In the genomic region with DNA sequence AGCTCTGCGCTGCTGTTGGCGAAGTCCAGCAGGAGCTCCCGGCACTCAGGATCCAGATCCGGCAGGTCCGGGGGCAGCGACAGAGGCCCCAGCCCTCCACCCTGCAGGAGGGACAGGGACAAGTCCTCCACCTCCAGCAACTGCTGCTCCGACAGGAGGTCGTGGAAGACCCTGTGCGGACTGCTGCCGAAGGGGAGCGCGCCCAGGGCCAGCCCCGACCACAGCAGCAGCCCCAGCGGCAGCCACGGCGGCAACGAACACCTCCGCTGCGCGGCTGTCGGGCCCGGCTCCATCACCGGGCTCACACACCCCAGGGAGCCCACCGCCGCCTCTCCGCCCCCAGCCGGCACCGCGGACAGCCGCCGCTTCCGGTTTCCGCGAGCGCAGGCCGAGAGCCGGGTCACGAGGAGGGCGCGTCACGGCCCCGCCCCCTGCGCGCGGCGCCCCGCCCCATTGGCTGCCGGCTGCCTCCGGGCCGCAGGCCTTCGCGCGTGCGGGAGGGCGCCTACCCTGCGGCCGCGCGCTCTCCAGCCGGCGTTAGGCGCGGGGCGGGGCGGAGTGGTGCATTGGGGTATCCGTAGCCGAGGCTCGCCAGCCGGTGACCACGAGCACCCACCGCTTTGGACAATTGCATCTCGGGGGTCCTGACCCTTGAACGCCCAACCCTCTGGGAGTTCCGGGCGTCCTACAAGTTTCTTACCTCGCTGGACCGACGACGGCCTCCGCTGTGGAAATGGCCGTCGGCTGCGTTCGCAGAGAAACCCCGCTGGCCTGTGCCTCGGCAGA, we compare ENCODE assay signal across 1 cellular context.
TF ChIP-seq lines count a peak whose summit lies in the region.

Gene OSTM1 (minus strand): TSS at position 383 of the 786 bp plus-strand sequence. CDS start 90 bp downstream, at position 293.

TF ChIP-seq in GM12878, 131 proteins besides CTCF, POLR2A, EP300 and RAD21 (continued from another document and continues in another):
- TF ChIP-seq IRF3 (IDR thresholded peaks at IDR 0.05): no peak
- no peak for TF ChIP-seq MLLT1 (IDR thresholded peaks at IDR 0.05)
- no peak for TF ChIP-seq ZBTB11 (CRISPR knock-in tag; IDR thresholded peaks at IDR 0.05)
- no peak for TF ChIP-seq RBBP5 (conservative IDR thresholded peaks at IDR 0.05)
- TF ChIP-seq RCOR1 (conservative IDR thresholded peaks at IDR 0.05; ENCODE audit: low read depth, low read length): 0 out of 2 replicates have a peak, but pooled peaks have one; percentile 51
- peak; percentile 81 for TF ChIP-seq IKZF1 (conservative IDR thresholded peaks at IDR 0.05)
- no peak for TF ChIP-seq GABPA (IDR thresholded peaks at IDR 0.05; ENCODE audit: low read depth)
- peak; percentile 82 for TF ChIP-seq REST (IDR thresholded peaks at IDR 0.05; ENCODE audit: low read depth, low read length)
- no peak for TF ChIP-seq MEF2A (IDR thresholded peaks at IDR 0.05; ENCODE audit: insufficient read depth, low read depth, low read length)
- TF ChIP-seq, protein P1, sequence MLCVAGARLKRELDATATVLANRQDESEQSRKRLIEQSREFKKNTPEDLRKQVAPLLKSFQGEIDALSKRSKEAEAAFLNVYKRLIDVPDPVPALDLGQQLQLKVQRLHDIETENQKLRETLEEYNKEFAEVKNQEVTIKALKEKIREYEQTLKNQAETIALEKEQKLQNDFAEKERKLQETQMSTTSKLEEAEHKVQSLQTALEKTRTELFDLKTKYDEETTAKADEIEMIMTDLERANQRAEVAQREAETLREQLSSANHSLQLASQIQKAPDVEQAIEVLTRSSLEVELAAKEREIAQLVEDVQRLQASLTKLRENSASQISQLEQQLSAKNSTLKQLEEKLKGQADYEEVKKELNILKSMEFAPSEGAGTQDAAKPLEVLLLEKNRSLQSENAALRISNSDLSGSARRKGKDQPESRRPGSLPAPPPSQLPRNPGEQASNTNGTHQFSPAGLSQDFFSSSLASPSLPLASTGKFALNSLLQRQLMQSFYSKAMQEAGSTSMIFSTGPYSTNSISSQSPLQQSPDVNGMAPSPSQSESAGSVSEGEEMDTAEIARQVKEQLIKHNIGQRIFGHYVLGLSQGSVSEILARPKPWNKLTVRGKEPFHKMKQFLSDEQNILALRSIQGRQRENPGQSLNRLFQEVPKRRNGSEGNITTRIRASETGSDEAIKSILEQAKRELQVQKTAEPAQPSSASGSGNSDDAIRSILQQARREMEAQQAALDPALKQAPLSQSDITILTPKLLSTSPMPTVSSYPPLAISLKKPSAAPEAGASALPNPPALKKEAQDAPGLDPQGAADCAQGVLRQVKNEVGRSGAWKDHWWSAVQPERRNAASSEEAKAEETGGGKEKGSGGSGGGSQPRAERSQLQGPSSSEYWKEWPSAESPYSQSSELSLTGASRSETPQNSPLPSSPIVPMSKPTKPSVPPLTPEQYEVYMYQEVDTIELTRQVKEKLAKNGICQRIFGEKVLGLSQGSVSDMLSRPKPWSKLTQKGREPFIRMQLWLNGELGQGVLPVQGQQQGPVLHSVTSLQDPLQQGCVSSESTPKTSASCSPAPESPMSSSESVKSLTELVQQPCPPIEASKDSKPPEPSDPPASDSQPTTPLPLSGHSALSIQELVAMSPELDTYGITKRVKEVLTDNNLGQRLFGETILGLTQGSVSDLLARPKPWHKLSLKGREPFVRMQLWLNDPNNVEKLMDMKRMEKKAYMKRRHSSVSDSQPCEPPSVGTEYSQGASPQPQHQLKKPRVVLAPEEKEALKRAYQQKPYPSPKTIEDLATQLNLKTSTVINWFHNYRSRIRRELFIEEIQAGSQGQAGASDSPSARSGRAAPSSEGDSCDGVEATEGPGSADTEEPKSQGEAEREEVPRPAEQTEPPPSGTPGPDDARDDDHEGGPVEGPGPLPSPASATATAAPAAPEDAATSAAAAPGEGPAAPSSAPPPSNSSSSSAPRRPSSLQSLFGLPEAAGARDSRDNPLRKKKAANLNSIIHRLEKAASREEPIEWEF (IDR thresholded peaks at IDR 0.05; ENCODE audit: insufficient replicate concordance, low read depth, low read length): no peak
- no peak for TF ChIP-seq TCF7 (IDR thresholded peaks at IDR 0.05; ENCODE audit: borderline replicate concordance)
- TF ChIP-seq, protein P2, sequence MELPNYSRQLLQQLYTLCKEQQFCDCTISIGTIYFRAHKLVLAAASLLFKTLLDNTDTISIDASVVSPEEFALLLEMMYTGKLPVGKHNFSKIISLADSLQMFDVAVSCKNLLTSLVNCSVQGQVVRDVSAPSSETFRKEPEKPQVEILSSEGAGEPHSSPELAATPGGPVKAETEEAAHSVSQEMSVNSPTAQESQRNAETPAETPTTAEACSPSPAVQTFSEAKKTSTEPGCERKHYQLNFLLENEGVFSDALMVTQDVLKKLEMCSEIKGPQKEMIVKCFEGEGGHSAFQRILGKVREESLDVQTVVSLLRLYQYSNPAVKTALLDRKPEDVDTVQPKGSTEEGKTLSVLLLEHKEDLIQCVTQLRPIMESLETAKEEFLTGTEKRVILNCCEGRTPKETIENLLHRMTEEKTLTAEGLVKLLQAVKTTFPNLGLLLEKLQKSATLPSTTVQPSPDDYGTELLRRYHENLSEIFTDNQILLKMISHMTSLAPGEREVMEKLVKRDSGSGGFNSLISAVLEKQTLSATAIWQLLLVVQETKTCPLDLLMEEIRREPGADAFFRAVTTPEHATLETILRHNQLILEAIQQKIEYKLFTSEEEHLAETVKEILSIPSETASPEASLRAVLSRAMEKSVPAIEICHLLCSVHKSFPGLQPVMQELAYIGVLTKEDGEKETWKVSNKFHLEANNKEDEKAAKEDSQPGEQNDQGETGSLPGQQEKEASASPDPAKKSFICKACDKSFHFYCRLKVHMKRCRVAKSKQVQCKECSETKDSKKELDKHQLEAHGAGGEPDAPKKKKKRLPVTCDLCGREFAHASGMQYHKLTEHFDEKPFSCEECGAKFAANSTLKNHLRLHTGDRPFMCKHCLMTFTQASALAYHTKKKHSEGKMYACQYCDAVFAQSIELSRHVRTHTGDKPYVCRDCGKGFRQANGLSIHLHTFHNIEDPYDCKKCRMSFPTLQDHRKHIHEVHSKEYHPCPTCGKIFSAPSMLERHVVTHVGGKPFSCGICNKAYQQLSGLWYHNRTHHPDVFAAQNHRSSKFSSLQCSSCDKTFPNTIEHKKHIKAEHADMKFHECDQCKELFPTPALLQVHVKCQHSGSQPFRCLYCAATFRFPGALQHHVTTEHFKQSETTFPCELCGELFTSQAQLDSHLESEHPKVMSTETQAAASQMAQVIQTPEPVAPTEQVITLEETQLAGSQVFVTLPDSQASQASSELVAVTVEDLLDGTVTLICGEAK (IDR thresholded peaks at IDR 0.05; ENCODE audit: borderline replicate concordance): no peak
- TF ChIP-seq NR2F1 (conservative IDR thresholded peaks at IDR 0.05): peak; percentile 83
- no peak for TF ChIP-seq BCLAF1 (IDR thresholded peaks at IDR 0.05)
- no peak for TF ChIP-seq SIN3A (IDR thresholded peaks at IDR 0.05; ENCODE audit: low read depth, low read length)
- TF ChIP-seq, protein P3, sequence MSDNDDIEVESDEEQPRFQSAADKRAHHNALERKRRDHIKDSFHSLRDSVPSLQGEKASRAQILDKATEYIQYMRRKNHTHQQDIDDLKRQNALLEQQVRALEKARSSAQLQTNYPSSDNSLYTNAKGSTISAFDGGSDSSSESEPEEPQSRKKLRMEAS (IDR thresholded peaks at IDR 0.05; ENCODE audit: low read depth, low read length): peak; percentile 82; the same call in 1 of the 2 replicates
- TF ChIP-seq SREBF1 (IDR thresholded peaks at IDR 0.05; ENCODE audit: low read length): no peak
- TF ChIP-seq GATAD2B (conservative IDR thresholded peaks at IDR 0.05; ENCODE audit: low read depth): peak; percentile 93
- TF ChIP-seq CREB1 (IDR thresholded peaks at IDR 0.05; ENCODE audit: low read depth): peak; percentile 82; the same call in 1 of the 2 replicates
- TF ChIP-seq RAD51 (IDR thresholded peaks at IDR 0.05): no peak
- peak; percentile 87 for TF ChIP-seq DPF2 (IDR thresholded peaks at IDR 0.05)
- TF ChIP-seq CHD2 (IDR thresholded peaks at IDR 0.05; ENCODE audit: borderline replicate concordance, low read depth, low read length): peak; percentile 45; the same call in 1 of the 2 replicates
- TF ChIP-seq, protein P4, sequence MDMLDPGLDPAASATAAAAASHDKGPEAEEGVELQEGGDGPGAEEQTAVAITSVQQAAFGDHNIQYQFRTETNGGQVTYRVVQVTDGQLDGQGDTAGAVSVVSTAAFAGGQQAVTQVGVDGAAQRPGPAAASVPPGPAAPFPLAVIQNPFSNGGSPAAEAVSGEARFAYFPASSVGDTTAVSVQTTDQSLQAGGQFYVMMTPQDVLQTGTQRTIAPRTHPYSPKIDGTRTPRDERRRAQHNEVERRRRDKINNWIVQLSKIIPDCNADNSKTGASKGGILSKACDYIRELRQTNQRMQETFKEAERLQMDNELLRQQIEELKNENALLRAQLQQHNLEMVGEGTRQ (IDR thresholded peaks at IDR 0.05; ENCODE audit: borderline replicate concordance, low read depth, low read length): peak; percentile 79
- TF ChIP-seq NFXL1 (IDR thresholded peaks at IDR 0.05; ENCODE audit: borderline replicate concordance): no peak
